In genomic region chr1:203289281-203289981, GRCh38 we compare ENCODE assay signal across 7 cellular contexts. TPM values are rescaled to one million over a fixed set of nuclear protein-coding genes. Genes with fewer than 3 reads are reported as not detected.
DNase-seq lines count a peak whose midpoint lies in the region; ATAC-seq and TF ChIP-seq lines count a peak whose summit lies in the region.

No MANE protein-coding gene starts in this region.

- no peaks in the 10 kb centered on the region for H3K36me3 Mint-ChIP-seq in activated naive CD8-positive, alpha-beta T cell

- 24 to 29% methylated on average over 12 of the region's 12 CpGs for WGBS in lung, 2 donors

- TF ChIP-seq POLR2A in GM19099 (IDR thresholded peaks at IDR 0.05; ENCODE audit: extremely low read depth, insufficient read length, low read depth) = peak; percentile 72

- H3K9me3 ChIP-seq in SU-DHL-6 (ENCODE audit: insufficient read depth, low read length) = no peaks in the 10 kb centered on the region
- H3K9me3 ChIP-seq in lung (ENCODE audit: control insufficient read depth in 2 of 2, insufficient read depth in 1 of 2, low read length in 1 of 2) = no peaks in the 10 kb centered on the region

- H3K27me3 ChIP-seq in SU-DHL-6 (ENCODE audit: low read length) (no peaks in the 10 kb centered on the region), lung (ENCODE audit: control insufficient read depth, insufficient read depth) (no peaks in the 10 kb centered on the region)

- peaks cover 67% of the 10 kb centered on the region for H3F3A ChIP-seq in SU-DHL-6 (ENCODE audit: insufficient read depth)

- H3K27ac ChIP-seq in SU-DHL-6 (ENCODE audit: low read depth, low read length) = peak overlapping the region; percentile 99
- peak overlapping the region; percentile 93 to 96 for H3K27ac ChIP-seq in lung (ENCODE audit: low read depth in 1 of 2, low read length in 1 of 2)

- peak overlapping the region; percentile 94 for H3K4me2 ChIP-seq in SU-DHL-6 (ENCODE audit: low read depth, low read length, poor library complexity, severe bottlenecking)

- H3K27ac Mint-ChIP-seq in activated naive CD8-positive, alpha-beta T cell = peak overlapping the region; percentile 100

- peaks cover 72% of the 10 kb centered on the region for H3K4me1 Mint-ChIP-seq in activated naive CD8-positive, alpha-beta T cell (ENCODE audit: low read depth)

- H3K27me3 Mint-ChIP-seq in activated naive CD8-positive, alpha-beta T cell = no peaks in the 10 kb centered on the region

- no peaks in the 10 kb centered on the region for H3K9me3 Mint-ChIP-seq in activated naive CD8-positive, alpha-beta T cell (ENCODE audit: low read depth)

- H3K36me3 ChIP-seq in SU-DHL-6 (ENCODE audit: low read length) = no peaks in the 10 kb centered on the region
- H3K36me3 ChIP-seq in lung (ENCODE audit: control insufficient read depth in 2 of 2, insufficient read depth in 2 of 2, low read length in 2 of 2) = no peaks in the 10 kb centered on the region

- ATAC-seq in HG03066 (IDR thresholded peaks at IDR 0.05; ENCODE audit: low read depth, unreplicated experiment) = peak; percentile 58
- ATAC-seq in lung (ENCODE audit: insufficient read depth, low FRiP score) = peak; percentile 42

- H2AFZ ChIP-seq in SU-DHL-6 (ENCODE audit: low read depth, low read length, severe bottlenecking) = no peak overlapping the region

- no peak for TF ChIP-seq CTCF in SU-DHL-6 (IDR thresholded peaks at IDR 0.05; ENCODE audit: insufficient read depth, low read length, poor library complexity, severe bottlenecking)
- TF ChIP-seq CTCF in lung (IDR thresholded peaks at IDR 0.05; ENCODE audit: control extremely low read depth, extremely low read depth) = no peak

- H3K79me2 ChIP-seq in SU-DHL-6 (ENCODE audit: insufficient read depth, low read length) = peaks cover 20% of the 10 kb centered on the region; the same call in 1 of the 2 replicates

- peaks cover 18 to 43% of the 10 kb centered on the region in 2 donors for H3K4me1 ChIP-seq in lung (ENCODE audit: control insufficient read depth in 2 of 2, insufficient read depth in 2 of 2, low read length in 2 of 2)

- H3K9me2 ChIP-seq in SU-DHL-6 (replicated peaks; ENCODE audit: insufficient read depth, low read length) = no peaks in the 10 kb centered on the region

- no peak for DNase-seq in lung (ENCODE audit: low spot score)
- peak; percentile 78 for DNase-seq in stimulated activated CD8-positive, alpha-beta memory T cell treated with anti-CD3 and anti-CD28 coated beads, Interleukin-2, amount 100 ng/mL, for 1 hour (ENCODE audit: low read depth in 2 of 2)
- DNase-seq in GM03348 (ENCODE audit: low spot score) = no peak

- H3K9ac ChIP-seq in SU-DHL-6 (ENCODE audit: low read length) = peak overlapping the region; percentile 89

- H3K4me3 ChIP-seq in SU-DHL-6 (ENCODE audit: insufficient read depth, low read length, poor library complexity, severe bottlenecking) (peak overlapping the region; percentile 37), lung (no peak overlapping the region)

- H4K20me1 ChIP-seq in SU-DHL-6 (ENCODE audit: low read depth, low read length) = no peaks in the 10 kb centered on the region

- H3K4me3 Mint-ChIP-seq in activated naive CD8-positive, alpha-beta T cell = peak overlapping the region; percentile 89

RNA-seq across cellular contexts. Expression of gene BTG2, which starts 15.9 kb away (rescaled TPM):
- total RNA-seq in lung = 100 to 1,000 TPM in 1 of 2 donors, 10 to 100 TPM in 1; 51.7 to 118 TPM
- polyA plus RNA-seq in lung = 10 to 100 TPM; 29.1 to 95.4 TPM

RNA-seq across cellular contexts. Expression of gene CHIT1, which starts 60.0 kb away (rescaled TPM):
- total RNA-seq in lung = 1 to 10 TPM in 1 of 2 donors, under 1 TPM in 1; 0.89 to 1.6 TPM
- 1 to 10 TPM; 2.3 to 4.9 TPM for polyA plus RNA-seq in lung

Comparison
In these comparisons a context has a peak if more than half of its experiments do, and no peak if none do; other contexts are left out.
1. DNase-seq: peak in stimulated activated CD8-positive, alpha-beta memory T cell treated with anti-CD3 and anti-CD28 coated beads, Interleukin-2, amount 100 ng/mL, for 1 hour (2 of 2); none in lung (single experiment) and GM03348 (single experiment).